In genomic region chr6:143536866-143537691, GRCh38 we compare ENCODE assay signal across 8 cellular contexts. TPM values are rescaled to one million over a fixed set of nuclear protein-coding genes. Genes with fewer than 3 reads are reported as not detected.
DNase-seq lines count a peak whose midpoint lies in the region; ATAC-seq and TF ChIP-seq lines count a peak whose summit lies in the region.

No MANE protein-coding gene starts in this region.

- in situ Hi-C loops in astrocyte of the spinal cord (cut with HindIII; ENCODE audit: low sequenced_read_pairs), result no loop called here

- no peak overlapping the region for H2AFZ ChIP-seq in Karpas-422 (ENCODE audit: low read length)

- H3K9ac ChIP-seq in ES-I3 (ENCODE audit: low read depth, low read length), result peak overlapping the region; percentile 57
- no peak overlapping the region for H3K9ac ChIP-seq in Karpas-422 (ENCODE audit: low read length)

- ATAC-seq in GM21825 (IDR thresholded peaks at IDR 0.05; ENCODE audit: unreplicated experiment), result peak; percentile 77

- H3K27ac ChIP-seq in Karpas-422 (ENCODE audit: low read length) (no peak overlapping the region), iPS DF 6.9 (ENCODE audit: low read length) (no peak overlapping the region)

- no peaks in the 10 kb centered on the region for H3K9me2 ChIP-seq in Karpas-422 (replicated peaks; ENCODE audit: insufficient read depth, low read length)

- DNase-seq in Karpas-422, result no peak
- DNase-seq in T1000 (lab: John Stamatoyannopoulos, UW), result peak; percentile 44
- DNase-seq in astrocyte of the spinal cord (ENCODE audit: low read depth, low spot score), result peak; percentile 62
- DNase-seq in iPS DF 6.9 (ENCODE audit: low read depth, low spot score), result peak; percentile 37
- DNase-seq in skeletal muscle cell (ENCODE audit: low read depth), result no peak
- no peak for DNase-seq in cerebellar nuclear complex (lab: John Stamatoyannopoulos, UW)

- H3K4me3 ChIP-seq in Karpas-422 (ENCODE audit: low read length), result peak overlapping the region; percentile 43; the same call in 1 of the 2 replicates
- peak overlapping the region; percentile 55 for H3K4me3 ChIP-seq in astrocyte of the spinal cord (ENCODE audit: low read depth, low read length)
- peak overlapping the region; percentile 30; the same call in 1 of the 2 replicates for H3K4me3 ChIP-seq in iPS DF 6.9 (ENCODE audit: low read length)
- peak overlapping the region; percentile 58 for H3K4me3 ChIP-seq in skeletal muscle cell (ENCODE audit: low read depth, low read length)

- no CpG with 5 or more reads among the region's 103 CpGs for WGBS in iPS DF 6.9 (ENCODE audit: insufficient coverage, insufficient read length)

- H3K27me3 ChIP-seq in Karpas-422 (ENCODE audit: low read length) (no peaks in the 10 kb centered on the region), iPS DF 6.9 (ENCODE audit: control insufficient read depth, insufficient read depth, low read length) (peaks cover 4% of the 10 kb centered on the region; the same call in 1 of the 2 replicates)

- H3K9me3 ChIP-seq in ES-I3 (ENCODE audit: control insufficient read depth, insufficient read depth, low read length), result no peaks in the 10 kb centered on the region
- no peaks in the 10 kb centered on the region for H3K9me3 ChIP-seq in Karpas-422 (ENCODE audit: low read length)
- H3K9me3 ChIP-seq in iPS DF 6.9 (ENCODE audit: control insufficient read depth, insufficient read depth, low read length), result no peaks in the 10 kb centered on the region

- H3K36me3 ChIP-seq in ES-I3 (ENCODE audit: insufficient read depth, low read length), result no peaks in the 10 kb centered on the region
- H3K36me3 ChIP-seq in Karpas-422 (ENCODE audit: insufficient read depth, low read length), result no peaks in the 10 kb centered on the region
- no peaks in the 10 kb centered on the region for H3K36me3 ChIP-seq in iPS DF 6.9 (ENCODE audit: control insufficient read depth, insufficient read depth, low read length)

- peaks cover 5% of the 10 kb centered on the region; the same call in 1 of the 2 replicates for H3K4me1 ChIP-seq in ES-I3 (ENCODE audit: insufficient read depth, low read length)
- H3K4me1 ChIP-seq in Karpas-422 (ENCODE audit: low read length), result peaks cover 4% of the 10 kb centered on the region
- H3K4me1 ChIP-seq in iPS DF 6.9 (ENCODE audit: control insufficient read depth, insufficient read depth, low read length), result no peaks in the 10 kb centered on the region; the same call in 1 of the 2 replicates

- no peaks in the 10 kb centered on the region for H4K20me1 ChIP-seq in Karpas-422 (ENCODE audit: insufficient read depth, low read depth, low read length)

- H3K4me2 ChIP-seq in Karpas-422 (ENCODE audit: low read depth, low read length, poor library complexity, severe bottlenecking), result no peak overlapping the region

- peak; percentile 75 for TF ChIP-seq CTCF in astrocyte of the spinal cord (IDR thresholded peaks at IDR 0.05; ENCODE audit: low read depth, low read length)

- no peaks in the 10 kb centered on the region for H3K79me2 ChIP-seq in Karpas-422 (ENCODE audit: low read length)

RNA-seq across cellular contexts. Expression of gene FUCA2, which starts 25.6 kb away (rescaled TPM):
- total RNA-seq in Karpas-422 (2014; rRNA removed; shearing (Covaris generic); ENCODE audit: low replicate concordance), result not detected in 2 replicates

Comparison
In these comparisons a context has a peak if more than half of its experiments do, and no peak if none do; other contexts are left out.
1. DNase-seq: peak in T1000 (single experiment), astrocyte of the spinal cord (single experiment) and iPS DF 6.9 (single experiment); none in Karpas-422 (single experiment), skeletal muscle cell (single experiment) and cerebellar nuclear complex (0 of 2).
2. Peak in every context shown above with its lines, with median percentiles within 50 percentile points of each other: H3K4me3 ChIP-seq.